In genomic region chr3:32947466-32948238, GRCh38 we compare ENCODE assay signal across 7 cellular contexts. TPM values are rescaled to one million over a fixed set of nuclear protein-coding genes. Genes with fewer than 3 reads are reported as not detected.
DNase-seq lines count a peak whose midpoint lies in the region; FAIRE-seq and TF ChIP-seq lines count a peak whose summit lies in the region.

No MANE protein-coding gene starts in this region.

- DNase-seq in GM12865 (ENCODE audit: low read depth): peak; percentile 93
- peak; percentile 70 for DNase-seq in HFFc6
- peak; percentile 73 for DNase-seq in NCI-H1092 treated with DMSO at 0.1 percent for 48 hours (lab: John Stamatoyannopoulos, UW)
- peak; percentile 74 for DNase-seq in SW480 (ENCODE audit: low spot score)
- peak; percentile 83 for DNase-seq in activated naive CD8-positive, alpha-beta T cell treated with anti-CD3 and anti-CD28 coated beads, Interleukin-2, amount 50 U/mL, for 16 hours (ENCODE audit: low read depth, low spot score)
- peak; percentile 20 for DNase-seq in hepatic stellate cell (ENCODE audit: low spot score)
- DNase-seq in small intestine: peak; percentile 84

- no peak overlapping the region for H3K27ac Mint-ChIP-seq in HFFc6

- no peaks in the 10 kb centered on the region for H3K36me3 ChIP-seq in small intestine (ENCODE audit: control insufficient read depth in 2 of 2, insufficient read depth in 2 of 2, low read length in 2 of 2)

- H3K9me3 ChIP-seq in small intestine (ENCODE audit: control insufficient read depth, low read depth): no peaks in the 10 kb centered on the region

- H3K36me3 Mint-ChIP-seq in HFFc6 (ENCODE audit: low read depth): no peaks in the 10 kb centered on the region

- 36 to 40% (median 37%) methylated on average over 9 of the region's 9 CpGs for WGBS in small intestine, 3 donors

- no peaks in the 10 kb centered on the region for H3K4me1 ChIP-seq in small intestine (ENCODE audit: control insufficient read depth in 2 of 2, insufficient read depth in 1 of 2, low read depth in 1 of 2, low read length in 1 of 2)

- peaks cover 6% of the 10 kb centered on the region for H3K27me3 Mint-ChIP-seq in HFFc6 (ENCODE audit: insufficient read depth)

- no peaks in the 10 kb centered on the region for H3K27me3 ChIP-seq in small intestine (ENCODE audit: control insufficient read depth in 2 of 2, insufficient read depth in 2 of 2, low read length in 2 of 2)

- H3K9me3 Mint-ChIP-seq in HFFc6: no peaks in the 10 kb centered on the region

- H3K4me1 Mint-ChIP-seq in HFFc6 (ENCODE audit: low read depth): no peaks in the 10 kb centered on the region

- FAIRE-seq in small intestine (lab: Jason Lieb, UNC): no peak

- TF ChIP-seq CTCF in GM12865 (IDR thresholded peaks at IDR 0.05; ENCODE audit: insufficient read depth, low read depth, low read length, missing control alignments) (peak; percentile 79), HFFc6 (IDR thresholded peaks at IDR 0.05) (peak; percentile 93)

- H3K4me3 ChIP-seq in GM12865 (ENCODE audit: low read depth, low read length) (no peak overlapping the region), small intestine (ENCODE audit: low read depth in 1 of 2, low read length in 2 of 2) (no peak overlapping the region)

- no peak overlapping the region for H3K4me3 Mint-ChIP-seq in HFFc6

- no peak overlapping the region for H3K27ac ChIP-seq in small intestine (ENCODE audit: low read depth in 1 of 2, low read length in 1 of 2)

RNA-seq across cellular contexts. Expression of gene CCR4, which starts 3.8 kb away (rescaled TPM):
- not detected for total RNA-seq in HFFc6 (2021; fragmentation: NEBNext Ultra II Directional; extraction: Animal tissue kit (Norgen Biotek cat#: 25700))
- polyA plus RNA-seq in small intestine: under 1 TPM in 1 of 3 donors, not detected in 2; 0.16 TPM

Comparison
In these comparisons a context has a peak if more than half of its experiments do, and no peak if none do; other contexts are left out.
1. DNase-seq: peak in every context shown above with its lines; median percentile 93 in GM12865; 84 in small intestine; 83 in activated naive CD8-positive, alpha-beta T cell treated with anti-CD3 and anti-CD28 coated beads, Interleukin-2, amount 50 U/mL, for 16 hours; 74 in SW480; 73 in NCI-H1092 treated with DMSO at 0.1 percent for 48 hours; 70 in HFFc6; 20 in hepatic stellate cell.